22 cellular contexts compared by ENCODE assay signal in genomic region chr3:11807651-11808050, GRCh38. TPM values are rescaled to one million over a fixed set of nuclear protein-coding genes. Genes with fewer than 3 reads are reported as not detected.
DNase-seq lines count a peak whose midpoint lies in the region; ATAC-seq and TF ChIP-seq lines count a peak whose summit lies in the region.
"Had no signal": no experiment of that assay in that cellular context is flagged by ENCODE, and none has a peak within 500 bp of the region (broad histone marks: within the 10 kb centered on the region; RNA-seq: fewer than 3 reads in every experiment).

No MANE protein-coding gene starts in this region.

- peak overlapping the region; percentile 58 for H3K9ac ChIP-seq in GM23248
- H3K9ac ChIP-seq: KMS-11 had no signal

- H3K4me1 ChIP-seq in GM23248 (ENCODE audit: insufficient read depth) (peaks cover 26% of the 10 kb centered on the region), sigmoid colon (peaks cover 0 to 30% (median 19%) of the 10 kb centered on the region in 4 donors)
- H3K4me1 ChIP-seq: gastrocnemius medialis had no signal

- H3K4me3 ChIP-seq in AG09309 (ENCODE audit: control insufficient read depth, low read depth, low read length), result no peak overlapping the region
- peak overlapping the region; percentile 19; the same call in 1 of the 2 replicates for H3K4me3 ChIP-seq in GM23248
- no peak overlapping the region for H3K4me3 ChIP-seq in sigmoid colon
- H3K4me3 ChIP-seq: gastrocnemius medialis, GM23338, lung, upper lobe of right lung had no signal

- TF ChIP-seq CTCF in AG09309 (IDR thresholded peaks at IDR 0.05; ENCODE audit: control insufficient read depth, insufficient read depth, low read depth, low read length, missing control alignments) (no peak), sigmoid colon (IDR thresholded peaks at IDR 0.05) (no peak)

- no peak for ATAC-seq in SK-N-SH treated with all-trans-retinoic acid at 6 μM for 48 hours
- ATAC-seq in GM18505 (IDR thresholded peaks at IDR 0.05; ENCODE audit: unreplicated experiment), result no peak
- ATAC-seq: gastrocnemius medialis, GM23338, upper lobe of right lung, WTC11 had no signal

- intact Hi-C loops in sigmoid colon (cut with DNase I), result loop anchor here (10.0 kb wide), 1 partner anchor 83 kb away; no protein-coding TSS in a partner anchor

- H3K36me3 ChIP-seq in GM23248 (ENCODE audit: low read depth), result no peaks in the 10 kb centered on the region; the same call in none of the 2 replicates
- peaks cover 0 to 38% (median 1%) of the 10 kb centered on the region in 4 donors for H3K36me3 ChIP-seq in sigmoid colon

- H3K9me3 ChIP-seq in GM23248 (ENCODE audit: low read depth) (no peaks in the 10 kb centered on the region), sigmoid colon (no peaks in the 10 kb centered on the region)
- H3K9me3 ChIP-seq: gastrocnemius medialis, upper lobe of right lung had no signal

- whole genome bisulfite sequencing in GM23248 (ENCODE audit: low coverage in 1 of 2, low lambda C conversion rate in 2 of 2, missing lambda C conversion rate in 2 of 2), 2 experiments, result 22 to 23% methylated on average over 6 of the region's 6 CpGs
- WGBS in sigmoid colon, 2 donors, result 83 to 84% methylated on average over 6 of the region's 6 CpGs

- in situ Hi-C loops in GM23248 (cut with MboI), result loop anchor here (10.0 kb wide), 1 partner anchor 143 kb away; no protein-coding TSS in a partner anchor

- no peaks in the 10 kb centered on the region for H3K79me2 ChIP-seq in GM23248 (ENCODE audit: insufficient read depth)

- H2AFZ ChIP-seq in GM23248, result peak overlapping the region; percentile 65
- H2AFZ ChIP-seq: GM23338 had no signal

- peak overlapping the region; percentile 20 for H3K4me2 ChIP-seq in GM23248 (ENCODE audit: unreplicated experiment)
- H3K4me2 ChIP-seq: GM23338, KMS-11 had no signal

- TF ChIP-seq EP300 in sigmoid colon (IDR thresholded peaks at IDR 0.05), result no peak

- TF ChIP-seq POLR2A in sigmoid colon (IDR thresholded peaks at IDR 0.05) (no peak), GM18505 (IDR thresholded peaks at IDR 0.05; ENCODE audit: borderline replicate concordance, extremely low read depth, insufficient read depth, insufficient read length) (no peak)

- no peaks in the 10 kb centered on the region for H3K9me2 ChIP-seq in GM23248 (ENCODE audit: insufficient read depth)

- H3K27ac ChIP-seq in GM23248 (peak overlapping the region; percentile 61), sigmoid colon (peak overlapping the region in 3 of 4 donors; percentile 4 to 69 (median 52))
- H3K27ac ChIP-seq: gastrocnemius medialis, KMS-11, upper lobe of right lung had no signal

- no peaks in the 10 kb centered on the region for H4K20me1 ChIP-seq in GM23248 (ENCODE audit: insufficient read depth)

- peaks cover 34% of the 10 kb centered on the region for H3F3A ChIP-seq in GM23248 (ENCODE audit: insufficient read depth)

- DNase-seq in AG09309 (ENCODE audit: low read depth) (peak; percentile 76), GM23248 (peak; percentile 80), fibroblast of gingiva (ENCODE audit: low read depth) (peak; percentile 45), sigmoid colon (no peak), NCI-H82 treated with DMSO at 0.1 percent for 48 hours (lab: John Stamatoyannopoulos, UW; ENCODE audit: unreplicated experiment) (no peak)
- DNase-seq: activated CD4-positive, alpha-beta T cell treated with anti-CD3 and anti-CD28 coated beads, Interleukin-2, amount 50 U/mL, for 48 hours; activated naive CD4-positive, alpha-beta T cell; COR-L47; gastrocnemius medialis; kidney; NCI-H526 treated with DMSO at 0.1 percent for 48 hours; nucleus accumbens; stimulated activated CD4-positive, alpha-beta T cell treated with anti-CD3 and anti-CD28 coated beads, Interleukin-12 subunit alpha, Interleukin-12 subunit beta, amount 100 ng/mL, for 4 hours; stimulated activated CD4-positive, alpha-beta T cell treated with anti-CD3 and anti-CD28 coated beads, Interleukin-4, amount 100 ng/mL, for 4 hours; T-helper 9 cell; upper lobe of right lung had no signal

- no peaks in the 10 kb centered on the region for H3K27me3 ChIP-seq in GM23248 (replicated peaks; ENCODE audit: insufficient read depth)
- no peaks in the 10 kb centered on the region for H3K27me3 ChIP-seq in sigmoid colon
- H3K27me3 ChIP-seq: gastrocnemius medialis, upper lobe of right lung had no signal

TF ChIP-seq in SK-N-SH treated with all-trans-retinoic acid at 6 μM for 48 hours, 23 proteins besides CTCF, POLR2A, EP300 and RAD21:
- TF ChIP-seq ZNF70 (CRISPR knock-in tag; IDR thresholded peaks at IDR 0.05) (no peak), GLIS3 (CRISPR knock-in tag; IDR thresholded peaks at IDR 0.05) (no peak), ZC3H10 (CRISPR knock-in tag; IDR thresholded peaks at IDR 0.05) (no peak), TOX (CRISPR knock-in tag; IDR thresholded peaks at IDR 0.05; ENCODE audit: borderline replicate concordance) (no peak), BACH2 (CRISPR knock-in tag; IDR thresholded peaks at IDR 0.05; ENCODE audit: borderline replicate concordance) (no peak)

RNA-seq across cellular contexts. Expression of gene TAMM41, which starts 39.0 kb away (rescaled TPM):
- 4.6 and 8.2 TPM in 2 replicates for total RNA-seq in GM23248 (2014; rRNA removed; shearing (Covaris generic))
- 14.3 and 18.1 TPM in 2 replicates for polyA plus RNA-seq in GM23248 (2016; fragmentation: Nextera tagmentation; extraction: Ambion mirVana)
- total RNA-seq in sigmoid colon, result 10 to 100 TPM in 3 of 4 donors, 1 to 10 TPM in 1; 6.7 to 14.7 (median 10.4) TPM
- 10 to 100 TPM in 1 of 3 donors, 1 to 10 TPM in 2; 4.2 to 14.1 (median 5.1) TPM for polyA plus RNA-seq in sigmoid colon

Comparison
In these comparisons a context has a peak if more than half of its experiments do, and no peak if none do; other contexts are left out.
1. DNase-seq: peak in AG09309 (single experiment), GM23248 (single experiment) and fibroblast of gingiva (single experiment); none in sigmoid colon (single experiment) and NCI-H82 treated with DMSO at 0.1 percent for 48 hours (single experiment).